13 cellular contexts compared by ENCODE assay signal in genomic region chr7:30032310-30033125, GRCh38. TPM values are rescaled to one million over a fixed set of nuclear protein-coding genes. Genes with fewer than 3 reads are reported as not detected.
A peak's percentile ranks its signal among the peaks of the same experiment; 100 is the strongest.
DNase-seq lines count a peak whose midpoint lies in the region; ATAC-seq lines count a peak whose summit lies in the region.
"Had no signal": no experiment of that assay in that cellular context is flagged by ENCODE, and none has a peak within 500 bp of the region (broad histone marks: within the 10 kb centered on the region; RNA-seq: fewer than 3 reads in every experiment).

No MANE protein-coding gene starts in this region.

- DNase-seq in AG08396 (ENCODE audit: low spot score) (peak; percentile 38), H4 (ENCODE audit: low spot score) (peak; percentile 52), adipocyte (ENCODE audit: low read depth) (peak; percentile 84), left kidney (ENCODE audit: low read depth, low spot score) (peak; percentile 14)
- DNase-seq in activated T-cell treated with anti-CD3 and anti-CD28 coated beads, Interleukin-2, amount 50 U/mL, for 1 hour, result no peak
- DNase-seq in stimulated activated naive CD8-positive, alpha-beta T cell treated with anti-CD3 and anti-CD28 coated beads, Interleukin-15, Interleukin-2, amounts not matched to agents 100 U/mL and 50 U/mL, for 24 hours, result no peak
- DNase-seq: activated CD8-positive, alpha-beta T cell treated with anti-CD3 and anti-CD28 coated beads, Interleukin-2, amount 10 ng/mL, durations not matched to agents 7 days and 5 days; activated naive CD4-positive, alpha-beta T cell treated with anti-CD3 and anti-CD28 coated beads, Interleukin-2, amount 50 U/mL, for 16 hours; C1 segment of cervical spinal cord; NCI-H524 treated with DMSO at 0.1 percent for 48 hours; testis had no signal

- ATAC-seq in GM21619 (IDR thresholded peaks at IDR 0.05; ENCODE audit: unreplicated experiment) (no peak), GM21447 (IDR thresholded peaks at IDR 0.05; ENCODE audit: unreplicated experiment) (no peak)
- no peak for ATAC-seq in stimulated activated naive CD8-positive, alpha-beta T cell treated with anti-CD3 and anti-CD28 coated beads, Interleukin-15, Interleukin-2, amounts not matched to agents 100 U/mL and 50 U/mL, for 24 hours
- ATAC-seq: activated CD8-positive, alpha-beta T cell treated with anti-CD3 and anti-CD28 coated beads, Interleukin-2, amount 10 ng/mL, durations not matched to agents 7 days and 5 days had no signal

- H3K4me3 ChIP-seq in adipocyte (ENCODE audit: low read length), result no peak overlapping the region
- H3K4me3 ChIP-seq: testis had no signal

- H3K27me3 ChIP-seq in adipocyte (replicated peaks; ENCODE audit: control insufficient read depth, insufficient read depth, low read length), result no peaks in the 10 kb centered on the region
- H3K27me3 ChIP-seq: testis had no signal

- H3K9ac ChIP-seq in adipocyte (ENCODE audit: low read length), result no peak overlapping the region

- no peaks in the 10 kb centered on the region for H3K36me3 ChIP-seq in adipocyte (ENCODE audit: control insufficient read depth, insufficient read depth, low read length, severe bottlenecking)

- no peaks in the 10 kb centered on the region for H3K9me3 ChIP-seq in adipocyte (ENCODE audit: control insufficient read depth, low read length)
- H3K9me3 ChIP-seq: testis had no signal

- H3K4me1 ChIP-seq in adipocyte (ENCODE audit: control insufficient read depth, insufficient read depth, low read length), result peaks cover 43% of the 10 kb centered on the region

RNA-seq across cellular contexts. Expression of gene PLEKHA8, which starts 4.3 kb away (rescaled TPM):
- 16.7 and 23.3 TPM in 2 replicates for total RNA-seq in H4 (2014; rRNA removed; shearing (Covaris generic))

RNA-seq across cellular contexts. Expression of gene FKBP14, which starts 6.0 kb away (rescaled TPM):
- total RNA-seq in H4 (2014; rRNA removed; shearing (Covaris generic)), result 41.0 and 73.1 TPM in 2 replicates

RNA-seq across cellular contexts. Expression of gene SCRN1, which starts 42.9 kb away (rescaled TPM):
- 114 and 128 TPM in 2 replicates for total RNA-seq in H4 (2014; rRNA removed; shearing (Covaris generic))

Comparison
In these comparisons a context has a peak if more than half of its experiments do, and no peak if none do; other contexts are left out.
1. DNase-seq: peak in AG08396 (single experiment), H4 (single experiment), adipocyte (single experiment) and left kidney (single experiment); none in activated T-cell treated with anti-CD3 and anti-CD28 coated beads, Interleukin-2, amount 50 U/mL, for 1 hour (single experiment) and stimulated activated naive CD8-positive, alpha-beta T cell treated with anti-CD3 and anti-CD28 coated beads, Interleukin-15, Interleukin-2, amounts not matched to agents 100 U/mL and 50 U/mL, for 24 hours (single experiment).